ENCODE assay signal across 11 cellular contexts in the genomic region with DNA sequence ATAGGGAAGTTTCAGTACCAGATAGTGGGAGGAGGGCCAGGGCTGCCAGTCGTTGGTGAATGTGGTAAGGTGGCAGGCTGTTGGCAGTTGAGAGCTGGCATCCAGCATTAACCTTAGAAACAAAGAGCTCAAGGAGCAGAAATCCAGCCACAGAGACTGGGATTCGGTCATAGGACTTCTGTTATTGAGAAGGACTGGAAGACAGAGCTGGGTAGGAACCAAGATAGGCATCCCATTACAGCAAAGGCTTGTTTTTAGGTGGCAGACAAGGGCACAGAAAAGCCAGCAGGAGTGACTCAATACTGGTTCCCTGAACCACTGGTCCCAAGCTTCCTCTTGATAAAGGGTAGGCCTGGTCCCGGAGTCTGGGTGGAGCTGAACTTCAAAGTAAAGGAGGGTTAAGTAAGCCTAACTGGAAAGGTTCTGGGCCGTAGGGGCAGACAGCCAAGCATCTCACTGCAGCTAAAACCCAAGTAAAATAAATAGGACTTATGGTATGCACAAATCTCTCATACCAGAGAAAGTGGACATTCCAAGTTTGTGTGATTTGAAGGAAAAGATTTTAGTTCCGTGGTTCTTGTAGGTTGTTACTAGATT.
DNase-seq lines count a peak whose midpoint lies in the region; ATAC-seq and TF ChIP-seq lines count a peak whose summit lies in the region.
"Had no signal": no experiment of that assay in that cellular context is flagged by ENCODE, and none has a peak within 500 bp of the region (broad histone marks: within the 10 kb centered on the region; RNA-seq: fewer than 3 reads in every experiment).

No MANE protein-coding gene starts in this region.

- peaks cover 36% of the 10 kb centered on the region for H3K4me1 ChIP-seq in suprapubic skin

- ATAC-seq in left ventricle myocardium superior (peak; percentile 3), GM19397 (IDR thresholded peaks at IDR 0.05; ENCODE audit: unreplicated experiment) (no peak)

- H3K27ac ChIP-seq in suprapubic skin (peak overlapping the region; percentile 8), dorsolateral prefrontal cortex (peak overlapping the region in 27 of 59 donors; percentile 1 to 63 (median 35))
- H3K27ac ChIP-seq: 22Rv1 had no signal

- TF ChIP-seq POLR2A in suprapubic skin (IDR thresholded peaks at IDR 0.05): no peak

- H3K27me3 ChIP-seq in suprapubic skin (no peaks in the 10 kb centered on the region), dorsolateral prefrontal cortex (no peaks in the 10 kb centered on the region)

- WGBS in suprapubic skin: 70% methylated on average over 5 of the region's 5 CpGs

- no peaks in the 10 kb centered on the region for H3K9me3 ChIP-seq in suprapubic skin

- DNase-seq in SIG-M5 treated with dmso at 0.1 percent for 504 hours (lab: John Stamatoyannopoulos, UW; ENCODE audit: unreplicated experiment): peak; percentile 27
- no peak for DNase-seq in SIG-M5 (lab: John Stamatoyannopoulos, UW)
- peak; percentile 54 for DNase-seq in UCSD-AML1 (lab: John Stamatoyannopoulos, UW; ENCODE audit: unreplicated experiment)
- DNase-seq in left ventricle myocardium superior: no peak
- no peak for DNase-seq in suprapubic skin (ENCODE audit: low spot score in 2 of 2)
- no peak for DNase-seq in dorsolateral prefrontal cortex
- no peak for DNase-seq in D341Med (ENCODE audit: low spot score)
- DNase-seq: NK-92 treated with Interleukin-12 subunit alpha and Interleukin-12 subunit beta, amount 100 ng/mL, for 24 hours; stimulated activated CD4-positive, alpha-beta T cell treated with anti-CD3 and anti-CD28 coated beads, Interleukin-2, amount 100 ng/mL, for 48 hours had no signal

- H3K36me3 ChIP-seq in suprapubic skin: no peaks in the 10 kb centered on the region

- no peak for TF ChIP-seq EP300 in suprapubic skin (IDR thresholded peaks at IDR 0.05)

- H3K4me3 ChIP-seq in suprapubic skin (no peak overlapping the region), dorsolateral prefrontal cortex (no peak overlapping the region)

- TF ChIP-seq CTCF in suprapubic skin (IDR thresholded peaks at IDR 0.05) (no peak), dorsolateral prefrontal cortex (IDR thresholded peaks at IDR 0.05 in 54 of 56, conservative IDR thresholded peaks at IDR 0.05 in 2 of 56; ENCODE audit: low read depth in 1 of 56, partially characterized antibody in 56 of 56) (no peak)

- intact Hi-C loops in left ventricle myocardium superior (cut with micrococcal nuclease) (no loop called here), dorsolateral prefrontal cortex (cut with DNase I) (loop anchor here in 1 of 2 donors (10.0 kb wide), 1 partner anchor 143 kb away; no protein-coding TSS in a partner anchor)

Comparison
In these comparisons a context has a peak if more than half of its experiments do, and no peak if none do; other contexts are left out.
1. DNase-seq: peak in SIG-M5 treated with dmso at 0.1 percent for 504 hours (single experiment) and UCSD-AML1 (single experiment); none in SIG-M5 (single experiment), left ventricle myocardium superior (single experiment), suprapubic skin (0 of 2), dorsolateral prefrontal cortex (0 of 10) and D341Med (single experiment).